8 cellular contexts compared by ENCODE assay signal in the genomic region with DNA sequence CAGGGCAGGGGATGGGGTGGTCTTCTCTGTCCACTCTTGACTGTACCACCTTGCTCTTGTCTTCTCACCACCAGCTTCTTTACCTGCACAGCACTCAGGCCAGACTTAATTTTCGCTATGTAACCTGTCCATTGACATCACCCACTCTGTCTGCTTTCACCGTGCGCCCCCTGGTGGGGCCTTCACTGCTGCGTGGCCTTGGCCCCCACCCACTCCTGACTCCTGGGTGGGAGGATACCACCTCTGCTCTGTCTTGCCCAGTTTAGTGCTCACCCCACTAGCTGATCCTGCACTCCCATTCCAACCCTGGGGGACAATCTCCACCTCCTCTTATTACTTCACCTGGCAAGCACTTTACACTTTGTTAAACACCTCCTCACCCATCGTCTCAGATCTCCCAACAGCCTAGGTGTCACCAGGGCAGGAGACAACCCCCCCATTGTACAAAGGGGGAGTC. TPM values are rescaled to one million over a fixed set of nuclear protein-coding genes. Genes with fewer than 3 reads are reported as not detected.
DNase-seq lines count a peak whose midpoint lies in the region; ATAC-seq and TF ChIP-seq lines count a peak whose summit lies in the region.

No MANE protein-coding gene starts in this region.

- no peak overlapping the region for H3K4me3 ChIP-seq in colonic mucosa

- no peaks in the 10 kb centered on the region for H3K36me3 ChIP-seq in colonic mucosa

- ATAC-seq in HG03280 (IDR thresholded peaks at IDR 0.05; ENCODE audit: unreplicated experiment) = no peak

- intact Hi-C loops in colonic mucosa (cut with DNase I) = loop anchor here (2.0 kb wide), 1 partner anchor 190 kb away; no protein-coding TSS in a partner anchor

- H3K27me3 ChIP-seq in colonic mucosa = peaks cover 16% of the 10 kb centered on the region

- peak; percentile 86 for TF ChIP-seq CTCF in colonic mucosa (IDR thresholded peaks at IDR 0.05)

- no peaks in the 10 kb centered on the region for H3K4me1 ChIP-seq in colonic mucosa

- DNase-seq in GM03348 (ENCODE audit: low spot score) (peak; percentile 78), NCI-H1092 treated with DMSO at 0.1 percent for 48 hours (lab: John Stamatoyannopoulos, UW) (peak; percentile 17), colonic mucosa (peak; percentile 72), lung microvascular endothelial cell (ENCODE audit: low read depth in 2 of 2) (peak; percentile 47 to 73), DMS153 (lab: John Stamatoyannopoulos, UW) (no peak)
- DNase-seq in activated CD4-positive, alpha-beta T cell treated with anti-CD3 and anti-CD28 coated beads for 48 hours = peak; percentile 85
- DNase-seq in stimulated activated CD8-positive, alpha-beta memory T cell treated with anti-CD3 and anti-CD28 coated beads, Interleukin-4, amount 100 ng/mL, for 1 hour (ENCODE audit: low read depth in 2 of 2, low spot score in 1 of 2) = peak; percentile 59 to 63

- no peak overlapping the region for H3K27ac ChIP-seq in colonic mucosa

- no peak overlapping the region for H3K9ac ChIP-seq in colonic mucosa (ENCODE audit: low read depth in 2 of 2, low read length in 2 of 2)

- no peaks in the 10 kb centered on the region for H3K9me3 ChIP-seq in colonic mucosa

RNA-seq across cellular contexts. Expression of gene PTH1R, which starts 17.7 kb away (rescaled TPM):
- total RNA-seq in colonic mucosa = under 1 TPM; 0.69 to 0.86 TPM
- total RNA-seq in lung microvascular endothelial cell = under 0.01 TPM in 1 of 2 replicates, not detected in the other

RNA-seq across cellular contexts. Expression of gene MYL3, which starts 32.0 kb away (rescaled TPM):
- total RNA-seq in colonic mucosa (1 to 10 TPM in 1 of 2 donors, not detected in 1; 1.7 TPM), lung microvascular endothelial cell (not detected in 2 replicates)
